Comparison of ENCODE assay signal across 30 cellular contexts in the genomic region with DNA sequence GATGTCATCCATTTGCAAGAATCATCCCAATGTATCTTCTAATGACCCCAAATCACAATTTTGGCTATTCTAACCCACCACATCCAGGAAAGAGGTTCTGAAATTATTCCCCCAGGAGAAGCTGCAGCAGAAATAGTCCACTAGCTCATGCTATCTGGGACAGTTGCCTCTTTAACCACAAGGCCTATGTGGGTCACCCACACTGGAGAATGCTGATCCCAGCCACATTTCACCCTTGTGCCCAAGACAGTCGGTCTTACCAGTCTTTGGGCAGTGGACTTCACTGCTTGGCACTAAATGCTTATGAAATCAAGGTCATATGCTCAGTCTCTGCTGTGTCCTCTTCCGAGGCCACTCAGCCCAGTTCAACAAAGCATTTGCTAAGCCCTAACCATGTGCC. TPM values are rescaled to one million over a fixed set of nuclear protein-coding genes. Genes with fewer than 3 reads are reported as not detected.
"Had no signal": no experiment of that assay in that cellular context is flagged by ENCODE, and none has a peak within 500 bp of the region (broad histone marks: within the 10 kb centered on the region; RNA-seq: fewer than 3 reads in every experiment).

No MANE protein-coding gene starts in this region.

- H3K27ac ChIP-seq: brain microvascular endothelial cell, colonic mucosa, dorsolateral prefrontal cortex, esophagus muscularis mucosa, gastroesophageal sphincter, neural progenitor cell, prostate gland, right atrium auricular region, skin epidermis, tibial artery had no signal

- H3K4me1 ChIP-seq: colonic mucosa, gastroesophageal sphincter, prostate gland, tibial artery had no signal

- H2AFZ ChIP-seq: neural progenitor cell had no signal

- H3K9me3 ChIP-seq: colonic mucosa, esophagus muscularis mucosa, gastroesophageal sphincter, lower lobe of right lung, prostate gland, right atrium auricular region, tibial artery had no signal

- H3K27me3 ChIP-seq: brain microvascular endothelial cell, colonic mucosa, dorsolateral prefrontal cortex, esophagus muscularis mucosa, gastroesophageal sphincter, neural progenitor cell, right atrium auricular region, tibial artery had no signal

- H3K36me3 ChIP-seq: brain microvascular endothelial cell, colonic mucosa, esophagus muscularis mucosa, gastroesophageal sphincter, lower lobe of right lung, neural progenitor cell, prostate gland, right atrium auricular region, tibial artery had no signal

- DNase-seq: activated B cell treated with CpG ODN at 0.5 μM for 24 hours; activated CD4-positive, alpha-beta memory T cell treated with anti-CD3 and anti-CD28 coated beads, Interleukin-2, amount 10 ng/mL, durations not matched to agents 7 days and 5 days; activated CD4-positive, alpha-beta T cell treated with anti-CD3 and anti-CD28 coated beads for 4 hours; activated gamma-delta T cell; activated naive CD4-positive, alpha-beta T cell treated with anti-CD3 and anti-CD28 coated beads, Interleukin-2, amount 50 U/mL, for 16 hours; activated naive CD8-positive, alpha-beta T cell treated with anti-CD3 and anti-CD28 coated beads, Interleukin-2, amount 50 U/mL, for 24 hours; activated T-cell treated with anti-CD3 and anti-CD28 coated beads, Interleukin-2, amount 50 U/mL, for 72 hours; anterior cingulate cortex; brain microvascular endothelial cell; central memory CD4-positive, alpha-beta T cell; colonic mucosa; dorsolateral prefrontal cortex; head of caudate nucleus; lower lobe of right lung; naive thymus-derived CD8-positive, alpha-beta T cell; stimulated activated CD4-positive, alpha-beta T cell treated with anti-CD3 and anti-CD28 coated beads, Interleukin-2, amount 100 ng/mL, for 24 hours; stimulated activated naive CD8-positive, alpha-beta T cell treated with anti-CD3 and anti-CD28 coated beads, Interleukin-15, amount 100 ng/mL, for 72 hours; T1000; tibial artery had no signal

- ATAC-seq: activated naive CD8-positive, alpha-beta T cell treated with anti-CD3 and anti-CD28 coated beads, Interleukin-2, amount 50 U/mL, for 24 hours; activated T-cell treated with anti-CD3 and anti-CD28 coated beads, Interleukin-2, amount 50 U/mL, for 72 hours; gastroesophageal sphincter; left lobe of liver; lower lobe of right lung; naive thymus-derived CD8-positive, alpha-beta T cell; stimulated activated effector memory CD8-positive, alpha-beta T cell treated with anti-CD3 and anti-CD28 coated beads, Interleukin-12 subunit alpha, Interleukin-12 subunit beta, amount 100 ng/mL, for 72 hours; stimulated activated naive CD8-positive, alpha-beta T cell treated with anti-CD3 and anti-CD28 coated beads, Interleukin-15, amount 100 ng/mL, for 72 hours had no signal

- H3K9ac ChIP-seq: neural progenitor cell had no signal

- H3K4me3 ChIP-seq: colonic mucosa, dorsolateral prefrontal cortex, esophagus muscularis mucosa, gastroesophageal sphincter, lower lobe of right lung, neural progenitor cell, prostate gland, right atrium auricular region, skin epidermis, tibial artery had no signal

- H3K4me2 ChIP-seq: neural progenitor cell had no signal

RNA-seq across cellular contexts. Expression of a gene that starts 27.0 kb away (rescaled TPM):
- total RNA-seq: activated B cell treated with CpG ODN at 0.5 μM for 24 hours; activated CD4-positive, alpha-beta memory T cell treated with anti-CD3 and anti-CD28 coated beads, Interleukin-2, amount 10 ng/mL, durations not matched to agents 7 days and 5 days; activated T-cell treated with anti-CD3 and anti-CD28 coated beads, Interleukin-2, amount 50 U/mL, for 72 hours; colonic mucosa; esophagus muscularis mucosa; gastroesophageal sphincter; lower lobe of right lung; mesenteric fat pad; naive thymus-derived CD8-positive, alpha-beta T cell; omental fat pad; right atrium auricular region; ureter had no signal
- polyA plus RNA-seq: naive thymus-derived CD8-positive, alpha-beta T cell had no signal
